Comparison of ENCODE assay signal across 2 cellular contexts in the genomic region with DNA sequence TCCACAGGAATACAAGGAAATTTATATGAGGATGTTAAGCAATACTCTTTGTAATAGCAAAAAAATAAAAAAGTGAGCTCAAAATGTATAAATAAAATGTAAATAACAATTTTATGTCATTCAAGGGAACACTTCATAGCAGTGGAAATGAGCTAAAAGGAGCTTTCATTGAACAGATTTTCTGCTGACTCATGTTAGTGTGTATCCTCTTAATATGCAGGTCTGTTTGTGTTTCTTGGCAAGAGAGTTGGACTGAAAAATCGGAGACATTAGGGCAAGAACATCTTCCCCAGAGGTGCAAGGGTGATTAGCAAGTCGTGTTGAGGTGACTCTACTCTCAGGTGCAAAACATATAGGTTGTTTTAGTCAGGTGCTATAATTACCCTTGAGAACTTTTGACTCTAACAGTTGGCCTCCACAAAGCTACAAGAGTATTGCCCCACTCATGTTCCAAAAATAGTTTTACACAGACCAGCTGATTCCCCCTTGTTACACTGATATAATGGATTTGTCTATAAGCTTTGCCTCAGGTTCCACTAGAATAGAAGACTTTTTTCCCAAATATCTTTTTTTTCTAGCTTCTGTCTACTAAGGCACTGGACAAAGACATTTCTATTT.
TF ChIP-seq lines count a peak whose summit lies in the region.

No MANE protein-coding gene starts in this region.

TF ChIP-seq in IMR-90, 13 proteins besides CTCF, POLR2A, EP300 and RAD21:
- TF ChIP-seq CHD1 (IDR thresholded peaks at IDR 0.05; ENCODE audit: low read depth, low read length), result no peak
- TF ChIP-seq RFX5 (IDR thresholded peaks at IDR 0.05; ENCODE audit: low read depth, low read length), result no peak
- TF ChIP-seq NFE2L2 (IDR thresholded peaks at IDR 0.05; ENCODE audit: low read depth, low read length), result peak; percentile 77
- TF ChIP-seq MAFK (IDR thresholded peaks at IDR 0.05; ENCODE audit: low read depth, low read length), result peak; percentile 77
- TF ChIP-seq SMC3 (IDR thresholded peaks at IDR 0.05; ENCODE audit: low read depth, low read length), result no peak
- TF ChIP-seq, protein P1, sequence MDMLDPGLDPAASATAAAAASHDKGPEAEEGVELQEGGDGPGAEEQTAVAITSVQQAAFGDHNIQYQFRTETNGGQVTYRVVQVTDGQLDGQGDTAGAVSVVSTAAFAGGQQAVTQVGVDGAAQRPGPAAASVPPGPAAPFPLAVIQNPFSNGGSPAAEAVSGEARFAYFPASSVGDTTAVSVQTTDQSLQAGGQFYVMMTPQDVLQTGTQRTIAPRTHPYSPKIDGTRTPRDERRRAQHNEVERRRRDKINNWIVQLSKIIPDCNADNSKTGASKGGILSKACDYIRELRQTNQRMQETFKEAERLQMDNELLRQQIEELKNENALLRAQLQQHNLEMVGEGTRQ (IDR thresholded peaks at IDR 0.05; ENCODE audit: low read depth, low read length), result no peak

TF ChIP-seq in H1, 55 proteins besides CTCF, POLR2A, EP300 and RAD21:
- TF ChIP-seq MAFK (IDR thresholded peaks at IDR 0.05; ENCODE audit: low read depth, low read length) (peak; percentile 4; the same call in 1 of the 2 replicates), BACH1 (IDR thresholded peaks at IDR 0.05; ENCODE audit: low read length) (0 out of 2 replicates have a peak, but pooled peaks have one; percentile 34), HDAC6 (IDR thresholded peaks at IDR 0.05; ENCODE audit: low read depth, low read length) (no peak), KDM1A (IDR thresholded peaks at IDR 0.05; ENCODE audit: borderline replicate concordance, low read length) (no peak), POLR2AphosphoS5 (IDR thresholded peaks at IDR 0.05; ENCODE audit: low read depth, low read length) (no peak), MAX (IDR thresholded peaks at IDR 0.05) (no peak)
